ENCODE assay signal across 25 cellular contexts in the genomic region with DNA sequence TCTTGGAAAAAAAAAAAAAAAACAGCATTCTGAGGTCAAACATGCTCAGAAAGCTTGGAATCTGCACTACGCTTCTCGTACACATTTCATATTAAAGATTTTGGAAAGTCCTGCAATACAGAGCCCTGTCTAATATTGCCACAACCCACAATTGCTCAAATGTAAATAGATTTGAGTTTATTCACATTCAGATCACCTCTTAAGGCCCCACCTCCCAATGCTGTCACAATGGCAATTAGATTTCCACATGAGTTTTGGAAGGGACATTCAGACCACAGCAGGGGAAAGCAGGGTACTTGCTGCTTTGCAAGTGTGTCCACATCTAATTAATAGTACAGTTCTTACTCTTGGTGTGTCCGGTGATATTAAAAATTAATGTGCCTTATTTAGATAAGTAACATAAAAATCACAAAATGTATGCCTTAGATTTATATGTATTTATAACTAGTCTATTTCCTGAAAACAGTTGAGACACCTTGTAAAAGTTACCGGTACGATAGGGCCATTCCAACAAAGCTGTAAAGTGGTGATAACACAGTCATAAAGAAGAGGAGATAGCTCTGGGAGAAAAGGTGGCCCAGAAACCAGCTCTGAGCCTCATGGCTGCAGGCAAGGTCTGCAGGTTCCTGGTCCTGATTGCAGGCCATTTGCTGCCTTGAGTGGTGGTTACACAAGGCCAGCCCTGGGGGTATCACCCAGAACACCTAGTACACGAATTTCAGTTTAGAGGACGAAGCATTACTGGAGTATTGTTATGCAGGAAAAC. TPM values are rescaled to one million over a fixed set of nuclear protein-coding genes. Genes with fewer than 3 reads are reported as not detected.
DNase-seq lines count a peak whose midpoint lies in the region; ATAC-seq and TF ChIP-seq lines count a peak whose summit lies in the region.
"Had no signal": no experiment of that assay in that cellular context is flagged by ENCODE, and none has a peak within 500 bp of the region (broad histone marks: within the 10 kb centered on the region; RNA-seq: fewer than 3 reads in every experiment).

No MANE protein-coding gene starts in this region.

- no peak overlapping the region for H2BK15ac ChIP-seq in mesenchymal stem cell (ENCODE audit: low read depth, poor library complexity, severe bottlenecking)

- H3K4me3 Mint-ChIP-seq in MCF 10A (ENCODE audit: unreplicated experiment) = no peak overlapping the region
- no peak overlapping the region for H3K4me3 Mint-ChIP-seq in activated T-cell treated with anti-CD3 and anti-CD28 coated beads, Interleukin-2, amount 50 U/mL, for 4 hours
- H3K4me3 Mint-ChIP-seq: activated CD4-positive, alpha-beta memory T cell treated with anti-CD3 and anti-CD28 coated beads, Interleukin-2, amount 10 ng/mL, durations not matched to agents 7 days and 5 days; activated naive CD8-positive, alpha-beta T cell treated with anti-CD3 and anti-CD28 coated beads for 36 hours; CD4-positive, CD25-positive, alpha-beta regulatory T cell; natural killer cell; stimulated activated naive B cell treated with anti-CD40 and anti-IgM and Interleukin-4, amounts not matched to agents 10 μg/mL and 1 μg/mL and 100 μg/mL, for 72 hours; T-helper 2 cell treated with Interferon-gamma antibody and Interleukin-4, amounts not matched to agents 5 μg/mL and 100 μg/mL, for 36 hours had no signal

- no peaks in the 10 kb centered on the region for H3K9me3 Mint-ChIP-seq in MCF 10A (ENCODE audit: unreplicated experiment)
- H3K9me3 Mint-ChIP-seq in activated T-cell treated with anti-CD3 and anti-CD28 coated beads, Interleukin-2, amount 50 U/mL, for 4 hours = no peaks in the 10 kb centered on the region
- H3K9me3 Mint-ChIP-seq: activated CD4-positive, alpha-beta memory T cell treated with anti-CD3 and anti-CD28 coated beads, Interleukin-2, amount 10 ng/mL, durations not matched to agents 7 days and 5 days; activated naive CD8-positive, alpha-beta T cell treated with anti-CD3 and anti-CD28 coated beads for 36 hours; activated T-helper 2 cell treated with anti-CD3 and anti-CD28 coated beads, Interferon-gamma antibody, Interleukin-2, Interleukin-4, amounts not matched to agents 10 μg/mL and 5 μg/mL and 100 μg/mL, durations not matched to agents 14 hours and 24 hours and 36 hours; CD4-positive, CD25-positive, alpha-beta regulatory T cell; natural killer cell; stimulated activated naive B cell treated with anti-CD40 and anti-IgM and Interleukin-4, amounts not matched to agents 10 μg/mL and 1 μg/mL and 100 μg/mL, for 72 hours; T-helper 2 cell treated with Interferon-gamma antibody and Interleukin-4, amounts not matched to agents 5 μg/mL and 100 μg/mL, for 36 hours had no signal

- H3K79me1 ChIP-seq in mesenchymal stem cell (replicated peaks; ENCODE audit: low read length, poor library complexity, severe bottlenecking) = peaks cover 36% of the 10 kb centered on the region

- H3K27ac Mint-ChIP-seq in MCF 10A (ENCODE audit: low read depth, unreplicated experiment) = no peak overlapping the region
- H3K27ac Mint-ChIP-seq: activated CD4-positive, alpha-beta memory T cell treated with anti-CD3 and anti-CD28 coated beads, Interleukin-2, amount 10 ng/mL, durations not matched to agents 7 days and 5 days; activated naive CD8-positive, alpha-beta T cell treated with anti-CD3 and anti-CD28 coated beads for 36 hours; activated T-helper 2 cell treated with anti-CD3 and anti-CD28 coated beads, Interferon-gamma antibody, Interleukin-2, Interleukin-4, amounts not matched to agents 10 μg/mL and 5 μg/mL and 100 μg/mL, durations not matched to agents 14 hours and 24 hours and 36 hours; CD4-positive, CD25-positive, alpha-beta regulatory T cell; natural killer cell; stimulated activated naive B cell treated with anti-CD40 and anti-IgM and Interleukin-4, amounts not matched to agents 10 μg/mL and 1 μg/mL and 100 μg/mL, for 72 hours; T-helper 2 cell treated with Interferon-gamma antibody and Interleukin-4, amounts not matched to agents 5 μg/mL and 100 μg/mL, for 36 hours had no signal

- TF ChIP-seq POLR2A in transverse colon (IDR thresholded peaks at IDR 0.05) = peak; percentile 18

- H3K4me2 ChIP-seq in mammary epithelial cell (ENCODE audit: insufficient read depth, low read depth, low read length) = no peak overlapping the region
- no peak overlapping the region for H3K4me2 ChIP-seq in mesenchymal stem cell (ENCODE audit: low read length, poor library complexity, severe bottlenecking)

- H2AK5ac ChIP-seq in mesenchymal stem cell (ENCODE audit: low read length, severe bottlenecking) = peak overlapping the region; percentile 40

- H2BK12ac ChIP-seq in mesenchymal stem cell (ENCODE audit: low read length in 2 of 2) = no peak overlapping the region

- no peak overlapping the region for H3K14ac ChIP-seq in mesenchymal stem cell (ENCODE audit: low read length in 2 of 2)

- H3K4me1 ChIP-seq in mammary epithelial cell (ENCODE audit: insufficient read depth, low read length) (peaks cover 64% of the 10 kb centered on the region), mesenchymal stem cell (ENCODE audit: control insufficient read depth, insufficient read depth, low read depth, low read length) (peaks cover 13% of the 10 kb centered on the region), transverse colon (peaks cover 20 to 69% (median 44%) of the 10 kb centered on the region in 4 donors)

- H4K91ac ChIP-seq in mesenchymal stem cell (ENCODE audit: low read length) = no peak overlapping the region

- WGBS in mammary epithelial cell (ENCODE audit: low coverage, missing lambda C conversion rate) = 91% methylated on average over 7 of the region's 7 CpGs
- 83% methylated on average over 6 of the region's 7 CpGs for WGBS in mesenchymal stem cell
- WGBS in transverse colon (ENCODE audit: low coverage in 1 of 2), 2 donors = 47 to 60% methylated on average over 4 to 7 of the region's 7 CpGs

- no peak for ATAC-seq in activated T-cell treated with anti-CD3 and anti-CD28 coated beads, Interleukin-2, amount 50 U/mL, for 4 hours
- ATAC-seq: left ventricle myocardium superior; natural killer cell; stimulated activated naive B cell treated with anti-CD40 and anti-IgM and Interleukin-4, amounts not matched to agents 10 μg/mL and 1 μg/mL and 100 μg/mL, for 72 hours had no signal

- H4K8ac ChIP-seq in mesenchymal stem cell (ENCODE audit: low read length) = peak overlapping the region; percentile 46

- no peak overlapping the region for H3K27ac ChIP-seq in mammary epithelial cell (ENCODE audit: insufficient read depth, low read depth, low read length)
- H3K27ac ChIP-seq in epithelial cell of prostate = peak overlapping the region; percentile 94
- no peak overlapping the region for H3K27ac ChIP-seq in mesenchymal stem cell (ENCODE audit: low read length, poor library complexity, severe bottlenecking)
- H3K27ac ChIP-seq in transverse colon = peak overlapping the region; percentile 42 to 76 (median 74)
- H3K27ac ChIP-seq: 22Rv1, GM23248 had no signal

- dilution Hi-C loops in mammary epithelial cell (cut with HindIII; ENCODE audit: low sequenced_read_pairs) = no loop called here

- DNase-seq in mammary epithelial cell (no peak), MCF 10A (ENCODE audit: unreplicated experiment) (no peak), epithelial cell of prostate (ENCODE audit: low read depth, low spot score) (no peak), mesenchymal stem cell (no peak), transverse colon (peak; percentile 64), NCI-H226 (no peak)
- no peak for DNase-seq in activated T-cell treated with anti-CD3 and anti-CD28 coated beads, Interleukin-2, amount 50 U/mL, for 4 hours
- DNase-seq in activated T-cell treated with anti-CD3 and anti-CD28 coated beads, Interleukin-2, amount 50 U/mL, for 1 hour = no peak
- DNase-seq: activated CD4-positive, alpha-beta memory T cell treated with anti-CD3 and anti-CD28 coated beads, Interleukin-2, amount 10 ng/mL, durations not matched to agents 7 days and 5 days; activated naive CD8-positive, alpha-beta T cell treated with anti-CD3 and anti-CD28 coated beads for 36 hours; anterior cingulate cortex; CD4-positive, CD25-positive, alpha-beta regulatory T cell; GM23248; left ventricle myocardium superior; natural killer cell; NCI-H1930; NCI-H524 treated with DMSO at 0.1 percent for 48 hours; NK-92 treated with Interleukin-12 subunit alpha and Interleukin-12 subunit beta, amount 100 ng/mL, for 24 hours; nucleus accumbens; SHP77 treated with DMSO at 0.1 percent for 48 hours; stimulated activated naive B cell treated with anti-CD40 and anti-IgM and Interleukin-4, amounts not matched to agents 10 μg/mL and 1 μg/mL and 100 μg/mL, for 72 hours had no signal

- H3K23ac ChIP-seq in mesenchymal stem cell (ENCODE audit: low read length in 2 of 2) = no peak overlapping the region

- H2BK120ac ChIP-seq in mesenchymal stem cell (ENCODE audit: low read depth, low read length) = no peak overlapping the region

- no peak overlapping the region for H3K4me3 ChIP-seq in mammary epithelial cell (replicated peaks in 1 of 3; ENCODE audit: insufficient read depth in 1 of 3, low read depth in 2 of 3, low read length in 3 of 3)
- H3K4me3 ChIP-seq in mesenchymal stem cell (ENCODE audit: insufficient read depth in 1 of 2, low read depth in 1 of 2, low read length in 2 of 2) = no peak overlapping the region
- no peak overlapping the region for H3K4me3 ChIP-seq in transverse colon
- H3K4me3 ChIP-seq: breast epithelium, GM23248 had no signal

- H3K18ac ChIP-seq in mesenchymal stem cell (ENCODE audit: low read depth in 1 of 2, low read length in 2 of 2) = no peak overlapping the region

- POLR2A ChIA-PET in MCF 10A (lab: Yijun Ruan, JAX) = interaction anchor here (1.3 to 3.1 kb wide), 2 partner anchors 10 to 19 kb away, joined by 3 to 11 read pairs; no protein-coding TSS in a partner anchor

- no peaks in the 10 kb centered on the region for H3K27me3 Mint-ChIP-seq in MCF 10A (ENCODE audit: insufficient read depth, unreplicated experiment)
- H3K27me3 Mint-ChIP-seq in activated T-cell treated with anti-CD3 and anti-CD28 coated beads, Interleukin-2, amount 50 U/mL, for 4 hours (ENCODE audit: low read depth) = no peaks in the 10 kb centered on the region
- H3K27me3 Mint-ChIP-seq: activated CD4-positive, alpha-beta memory T cell treated with anti-CD3 and anti-CD28 coated beads, Interleukin-2, amount 10 ng/mL, durations not matched to agents 7 days and 5 days; activated naive CD8-positive, alpha-beta T cell treated with anti-CD3 and anti-CD28 coated beads for 36 hours; stimulated activated naive B cell treated with anti-CD40 and anti-IgM and Interleukin-4, amounts not matched to agents 10 μg/mL and 1 μg/mL and 100 μg/mL, for 72 hours had no signal

- peaks cover 51% of the 10 kb centered on the region for H3K4me1 Mint-ChIP-seq in MCF 10A (ENCODE audit: insufficient read depth, unreplicated experiment)
- no peaks in the 10 kb centered on the region for H3K4me1 Mint-ChIP-seq in activated T-cell treated with anti-CD3 and anti-CD28 coated beads, Interleukin-2, amount 50 U/mL, for 4 hours (ENCODE audit: low read depth)
- H3K4me1 Mint-ChIP-seq: activated CD4-positive, alpha-beta memory T cell treated with anti-CD3 and anti-CD28 coated beads, Interleukin-2, amount 10 ng/mL, durations not matched to agents 7 days and 5 days; activated naive CD8-positive, alpha-beta T cell treated with anti-CD3 and anti-CD28 coated beads for 36 hours; CD4-positive, CD25-positive, alpha-beta regulatory T cell; natural killer cell; stimulated activated naive B cell treated with anti-CD40 and anti-IgM and Interleukin-4, amounts not matched to agents 10 μg/mL and 1 μg/mL and 100 μg/mL, for 72 hours had no signal

- in situ Hi-C loops in mammary epithelial cell (cut with MboI; ENCODE audit: low sequenced_read_pairs in 2 of 2) (loop anchor here in 1 of 2 donors (25.0 kb wide), 1 partner anchor 216 kb away; no protein-coding TSS in a partner anchor), transverse colon (cut with MboI; ENCODE audit: low pct_ligation_motif_present in 1 of 4, low pct_unique_long_range_greater_than_20kb in 1 of 4, low sequenced_read_pairs in 3 of 4) (no loop called here)

- H2BK5ac ChIP-seq in mesenchymal stem cell (ENCODE audit: low read depth, low read length, poor library complexity, severe bottlenecking) = no peak overlapping the region

- H3K27me3 ChIP-seq in mammary epithelial cell (ENCODE audit: insufficient read depth, low read length) = no peaks in the 10 kb centered on the region
- no peaks in the 10 kb centered on the region for H3K27me3 ChIP-seq in mesenchymal stem cell (ENCODE audit: control insufficient read depth in 1 of 2, insufficient read depth in 1 of 2, low read length in 2 of 2)
- no peaks in the 10 kb centered on the region for H3K27me3 ChIP-seq in transverse colon
- H3K27me3 ChIP-seq: breast epithelium had no signal

- peaks cover 70% of the 10 kb centered on the region for H3K36me3 Mint-ChIP-seq in MCF 10A (ENCODE audit: insufficient read depth, unreplicated experiment)
- H3K36me3 Mint-ChIP-seq in activated T-cell treated with anti-CD3 and anti-CD28 coated beads, Interleukin-2, amount 50 U/mL, for 4 hours (ENCODE audit: insufficient read depth) = no peaks in the 10 kb centered on the region
- H3K36me3 Mint-ChIP-seq: activated naive CD8-positive, alpha-beta T cell treated with anti-CD3 and anti-CD28 coated beads for 36 hours; CD4-positive, CD25-positive, alpha-beta regulatory T cell; natural killer cell; stimulated activated naive B cell treated with anti-CD40 and anti-IgM and Interleukin-4, amounts not matched to agents 10 μg/mL and 1 μg/mL and 100 μg/mL, for 72 hours had no signal

- H3K9ac ChIP-seq in mammary epithelial cell (ENCODE audit: insufficient read depth, low read length) (peak overlapping the region; percentile 16), mesenchymal stem cell (ENCODE audit: low read length) (no peak overlapping the region)
- H3K9ac ChIP-seq: GM23248 had no signal

- H3K79me2 ChIP-seq in mammary epithelial cell (ENCODE audit: insufficient read depth, low read length) = peaks cover 99% of the 10 kb centered on the region

- H3K9me3 ChIP-seq in mammary epithelial cell (replicated peaks; ENCODE audit: insufficient read depth, low read length) (no peaks in the 10 kb centered on the region), mesenchymal stem cell (ENCODE audit: control insufficient read depth, low read length) (no peaks in the 10 kb centered on the region), transverse colon (no peaks in the 10 kb centered on the region)
- H3K9me3 ChIP-seq: breast epithelium had no signal

- H3K36me3 ChIP-seq in mammary epithelial cell (ENCODE audit: insufficient read depth, low read length) (peaks cover 20% of the 10 kb centered on the region), mesenchymal stem cell (ENCODE audit: control insufficient read depth in 1 of 2, insufficient read depth in 2 of 2, low read depth in 1 of 2, low read length in 2 of 2) (peaks cover 2 to 29% of the 10 kb centered on the region in 2 experiments), transverse colon (no peaks in the 10 kb centered on the region)
- H3K36me3 ChIP-seq: breast epithelium had no signal

- no peak for TF ChIP-seq CTCF in mammary epithelial cell (conservative IDR thresholded peaks at IDR 0.05 in 1 of 2, IDR thresholded peaks at IDR 0.05 in 1 of 2; ENCODE audit: extremely low read depth in 1 of 2, insufficient read depth in 1 of 2, low read depth in 1 of 2, low read length in 2 of 2)
- no peak for TF ChIP-seq CTCF in MCF 10A (IDR thresholded peaks at IDR 0.05; ENCODE audit: unreplicated experiment)
- TF ChIP-seq CTCF in transverse colon (IDR thresholded peaks at IDR 0.05) = no peak

- peaks cover 21% of the 10 kb centered on the region for H4K20me1 ChIP-seq in mammary epithelial cell (ENCODE audit: insufficient read depth, low read length)

- H2AFZ ChIP-seq in mammary epithelial cell (ENCODE audit: low read depth, low read length) (no peak overlapping the region), mesenchymal stem cell (ENCODE audit: low read depth, low read length) (no peak overlapping the region)
- H2AFZ ChIP-seq: GM23248 had no signal

- no peak for TF ChIP-seq EP300 in transverse colon (IDR thresholded peaks at IDR 0.05; ENCODE audit: low read depth)

- CTCF ChIA-PET in mammary epithelial cell (lab: Charles Lee; ENCODE audit: low non-redundant PET) = no interaction called here
- CTCF ChIA-PET in MCF 10A (lab: Yijun Ruan, JAX) = no interaction called here

- intact Hi-C loops in mammary epithelial cell (cut with micrococcal nuclease) (no loop called here), MCF 10A (cut with micrococcal nuclease) (no loop called here), transverse colon (cut with DNase I; ENCODE audit: low total_unique reads) (no loop called here)

- no peak overlapping the region for H3K4ac ChIP-seq in mesenchymal stem cell (ENCODE audit: low read depth in 1 of 2, low read length in 2 of 2)

- no TSS peak for BruUV-seq in mammary epithelial cell (replicated peaks; lab: Mats Ljungman, UMichigan)
- BruUV-seq in MCF 10A (replicated peaks; lab: Mats Ljungman, UMichigan) = no TSS peak

RNA-seq across cellular contexts. Expression of a gene that starts 27.9 kb away (rescaled TPM):
- total RNA-seq in mammary epithelial cell (100 to 1,000 TPM; 304 to 534 TPM), MCF 10A (2022) (371 and 448 TPM in 2 replicates), transverse colon (10 to 100 TPM; 40.0 to 85.7 (median 72.9) TPM)
- 169 TPM for polyA plus RNA-seq in mammary epithelial cell
- 379 TPM for polyA minus RNA-seq in mammary epithelial cell
- 15.8 TPM for polyA plus RNA-seq in mesenchymal stem cell (2013, experiment 1 of 2)
- 15.1 TPM for polyA plus RNA-seq in mesenchymal stem cell (2013, experiment 2 of 2)
- under 1 TPM; 0.11 to 0.30 (median 0.26) TPM for total RNA-seq in activated T-cell treated with anti-CD3 and anti-CD28 coated beads, Interleukin-2, amount 50 U/mL, for 4 hours
- total RNA-seq: activated CD4-positive, alpha-beta memory T cell treated with anti-CD3 and anti-CD28 coated beads, Interleukin-2, amount 10 ng/mL, durations not matched to agents 7 days and 5 days; activated naive CD8-positive, alpha-beta T cell treated with anti-CD3 and anti-CD28 coated beads for 36 hours; activated T-helper 2 cell treated with anti-CD3 and anti-CD28 coated beads, Interferon-gamma antibody, Interleukin-2, Interleukin-4, amounts not matched to agents 10 μg/mL and 5 μg/mL and 100 μg/mL, durations not matched to agents 14 hours and 24 hours and 36 hours; CD4-positive, CD25-positive, alpha-beta regulatory T cell; natural killer cell had no signal
- polyA plus RNA-seq: CD4-positive, CD25-positive, alpha-beta regulatory T cell had no signal

Comparison
In these comparisons a context has a peak if more than half of its experiments do, and no peak if none do; other contexts are left out.
1. H3K27ac ChIP-seq: peak in epithelial cell of prostate (single experiment) and transverse colon (4 of 4); none in mammary epithelial cell (single experiment) and mesenchymal stem cell (single experiment).
2. RNA of a gene that starts 27.9 kb away (total RNA-seq): 304 to 534 TPM in mammary epithelial cell, 371 to 448 TPM in MCF 10A and 40.0 to 85.7 TPM in transverse colon; 0.11 to 0.30 TPM in activated T-cell treated with anti-CD3 and anti-CD28 coated beads, Interleukin-2, amount 50 U/mL, for 4 hours; every median in the first group is over 10 times any median in the second.